ENCODE assay signal across 18 cellular contexts in the genomic region with DNA sequence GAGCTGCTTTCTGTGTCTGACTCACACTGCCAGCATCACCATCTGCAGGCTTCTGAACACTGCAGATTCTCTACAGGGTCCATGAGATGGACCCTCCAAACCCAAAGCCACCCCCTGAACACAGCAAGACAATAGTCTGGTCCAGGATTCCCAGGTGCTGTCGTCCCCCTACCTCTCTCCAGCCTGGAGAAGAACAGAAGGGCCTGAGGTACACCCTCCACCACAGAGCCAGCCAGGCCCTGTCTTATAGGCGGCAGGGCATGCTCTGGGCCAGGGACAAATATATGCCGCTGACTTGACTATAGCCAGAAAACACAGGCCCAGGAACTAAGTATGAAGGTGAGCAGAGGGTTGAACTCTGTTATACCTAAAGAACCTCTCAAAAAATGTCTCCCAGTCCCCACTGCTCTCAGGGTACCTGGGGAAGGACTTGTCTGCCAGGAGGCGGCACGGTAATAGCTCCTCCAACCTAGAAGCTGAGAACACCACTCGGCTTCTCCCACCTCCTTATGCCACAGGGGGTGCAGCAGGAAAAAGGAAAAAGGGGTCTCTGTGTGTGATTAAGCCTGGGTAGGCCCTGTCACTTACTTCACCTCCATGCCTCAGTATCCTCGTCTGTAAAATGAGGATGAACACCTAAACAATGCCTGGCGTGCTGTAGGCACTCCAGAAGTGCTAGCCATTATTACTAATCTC.
DNase-seq lines count a peak whose midpoint lies in the region; ATAC-seq and TF ChIP-seq lines count a peak whose summit lies in the region.
"Had no signal": no experiment of that assay in that cellular context is flagged by ENCODE, and none has a peak within 500 bp of the region (broad histone marks: within the 10 kb centered on the region; RNA-seq: fewer than 3 reads in every experiment).

No MANE protein-coding gene starts in this region.

- no peak overlapping the region for H2AFZ ChIP-seq in MM.1S (ENCODE audit: low read length)

- H3K27me3 ChIP-seq in Peyer's patch (no peaks in the 10 kb centered on the region), MM.1S (replicated peaks; ENCODE audit: insufficient read depth, low read length) (no peaks in the 10 kb centered on the region), thyroid gland (no peaks in the 10 kb centered on the region)
- H3K27me3 ChIP-seq: dorsolateral prefrontal cortex had no signal

- no peak for DNase-seq in activated T-cell treated with anti-CD3 and anti-CD28 coated beads, Interleukin-2, amount 50 U/mL, for 72 hours
- DNase-seq in activated T-cell treated with anti-CD3 and anti-CD28 coated beads, Interleukin-2, amount 50 U/mL, for 24 hours: no peak
- DNase-seq in Peyer's patch: peak in 2 of 3 donors; percentile 3 to 22
- no peak for DNase-seq in left colon
- no peak for DNase-seq in stimulated activated effector memory CD8-positive, alpha-beta T cell treated with anti-CD3 and anti-CD28 coated beads, Interleukin-12 subunit alpha, Interleukin-12 subunit beta, amount 100 ng/mL, for 72 hours (ENCODE audit: low spot score in 2 of 2)
- DNase-seq in MM.1S: no peak
- no peak for DNase-seq in chondrocyte (ENCODE audit: low spot score)
- DNase-seq in thyroid gland: no peak
- DNase-seq: DMS 273 treated with DMSO at 0.1 percent for 48 hours, NCI-H1092, NCI-H226, SIG-M5 had no signal

- TF ChIP-seq CTCF in Peyer's patch (IDR thresholded peaks at IDR 0.05) (no peak), MM.1S (IDR thresholded peaks at IDR 0.05; ENCODE audit: low read length) (no peak), chondrocyte (IDR thresholded peaks at IDR 0.05) (no peak), thyroid gland (IDR thresholded peaks at IDR 0.05) (no peak)

- no peak overlapping the region for H3K9ac ChIP-seq in MM.1S (ENCODE audit: low read length)

- H3K4me1 Mint-ChIP-seq in activated T-cell treated with anti-CD3 and anti-CD28 coated beads, Interleukin-2, amount 50 U/mL, for 72 hours (ENCODE audit: low read depth): no peaks in the 10 kb centered on the region
- no peaks in the 10 kb centered on the region for H3K4me1 Mint-ChIP-seq in activated T-cell treated with anti-CD3 and anti-CD28 coated beads, Interleukin-2, amount 50 U/mL, for 24 hours (ENCODE audit: low read depth)
- H3K4me1 Mint-ChIP-seq in stimulated activated effector memory CD8-positive, alpha-beta T cell treated with anti-CD3 and anti-CD28 coated beads, Interleukin-12 subunit alpha, Interleukin-12 subunit beta, amount 100 ng/mL, for 72 hours: no peaks in the 10 kb centered on the region
- H3K4me1 Mint-ChIP-seq in chondrocyte (ENCODE audit: low read depth): no peaks in the 10 kb centered on the region
- H3K4me1 Mint-ChIP-seq: CD4-positive, alpha-beta memory T cell; neural crest cell had no signal

- no peaks in the 10 kb centered on the region for H3K9me3 Mint-ChIP-seq in activated T-cell treated with anti-CD3 and anti-CD28 coated beads, Interleukin-2, amount 50 U/mL, for 72 hours
- H3K9me3 Mint-ChIP-seq in activated T-cell treated with anti-CD3 and anti-CD28 coated beads, Interleukin-2, amount 50 U/mL, for 24 hours: no peaks in the 10 kb centered on the region
- no peaks in the 10 kb centered on the region for H3K9me3 Mint-ChIP-seq in stimulated activated effector memory CD8-positive, alpha-beta T cell treated with anti-CD3 and anti-CD28 coated beads, Interleukin-12 subunit alpha, Interleukin-12 subunit beta, amount 100 ng/mL, for 72 hours
- H3K9me3 Mint-ChIP-seq in chondrocyte (ENCODE audit: low read depth): no peaks in the 10 kb centered on the region
- H3K9me3 Mint-ChIP-seq: CD4-positive, alpha-beta memory T cell; neural crest cell had no signal

- H3K27ac ChIP-seq in Peyer's patch: no peak overlapping the region
- no peak overlapping the region for H3K27ac ChIP-seq in MM.1S (ENCODE audit: low read length)
- H3K27ac ChIP-seq in thyroid gland: no peak overlapping the region
- H3K27ac ChIP-seq: prostate gland had no signal

- TF ChIP-seq POLR2A in Peyer's patch (IDR thresholded peaks at IDR 0.05) (no peak), thyroid gland (IDR thresholded peaks at IDR 0.05) (no peak)

- no peaks in the 10 kb centered on the region for H3K27me3 Mint-ChIP-seq in activated T-cell treated with anti-CD3 and anti-CD28 coated beads, Interleukin-2, amount 50 U/mL, for 72 hours (ENCODE audit: low read depth)
- H3K27me3 Mint-ChIP-seq in activated T-cell treated with anti-CD3 and anti-CD28 coated beads, Interleukin-2, amount 50 U/mL, for 24 hours: no peaks in the 10 kb centered on the region
- no peaks in the 10 kb centered on the region for H3K27me3 Mint-ChIP-seq in chondrocyte (ENCODE audit: low read depth)
- H3K27me3 Mint-ChIP-seq: activated naive CD8-positive, alpha-beta T cell; CD4-positive, alpha-beta memory T cell; T-helper 17 cell had no signal

- no peaks in the 10 kb centered on the region for H3K9me2 ChIP-seq in MM.1S (replicated peaks; ENCODE audit: insufficient read depth, low read length)

- intact Hi-C loops in left colon (cut with DNase I, micrococcal nuclease) (loop anchor here in 1 of 2 donors (5.0 kb wide), 1 partner anchor 169 kb away; no protein-coding TSS in a partner anchor), thyroid gland (cut with DNase I) (loop anchor here (5.0 kb wide), 2 partner anchors 94 to 169 kb away; no protein-coding TSS in a partner anchor)

- H3F3A ChIP-seq in MM.1S (ENCODE audit: insufficient read depth, low read length): no peaks in the 10 kb centered on the region

- H3K4me1 ChIP-seq in Peyer's patch: no peaks in the 10 kb centered on the region
- H3K4me1 ChIP-seq in MM.1S (ENCODE audit: low read length): no peaks in the 10 kb centered on the region
- H3K4me1 ChIP-seq in thyroid gland: no peaks in the 10 kb centered on the region
- H3K4me1 ChIP-seq: prostate gland had no signal

- no peaks in the 10 kb centered on the region for H4K20me1 ChIP-seq in MM.1S (ENCODE audit: insufficient read depth, low read length)

- 85 to 86% methylated on average over 8 of the region's 8 CpGs for WGBS in thyroid gland, 2 donors

- ATAC-seq in activated T-cell treated with anti-CD3 and anti-CD28 coated beads, Interleukin-2, amount 50 U/mL, for 72 hours (replicated peaks in 1 of 2): peak; percentile 13 to 28
- peak; percentile 27 for ATAC-seq in left colon
- ATAC-seq in stimulated activated effector memory CD8-positive, alpha-beta T cell treated with anti-CD3 and anti-CD28 coated beads, Interleukin-12 subunit alpha, Interleukin-12 subunit beta, amount 100 ng/mL, for 72 hours: peak; percentile 14

- H3K4me2 ChIP-seq in MM.1S (ENCODE audit: low read depth, low read length): no peak overlapping the region

- H3K4me3 ChIP-seq in Peyer's patch (no peak overlapping the region), MM.1S (ENCODE audit: low read length) (no peak overlapping the region), thyroid gland (replicated peaks in 1 of 3) (no peak overlapping the region)
- H3K4me3 ChIP-seq: dorsolateral prefrontal cortex, prostate gland had no signal

- peaks cover 0 to 7% (median 0%) of the 10 kb centered on the region in 3 donors for H3K36me3 ChIP-seq in Peyer's patch
- H3K36me3 ChIP-seq in MM.1S (replicated peaks; ENCODE audit: insufficient read depth, low read length): no peaks in the 10 kb centered on the region
- H3K36me3 ChIP-seq in thyroid gland: no peaks in the 10 kb centered on the region
- H3K36me3 ChIP-seq: prostate gland had no signal

- H3K4me3 Mint-ChIP-seq in activated T-cell treated with anti-CD3 and anti-CD28 coated beads, Interleukin-2, amount 50 U/mL, for 72 hours: no peak overlapping the region
- H3K4me3 Mint-ChIP-seq in activated T-cell treated with anti-CD3 and anti-CD28 coated beads, Interleukin-2, amount 50 U/mL, for 24 hours: no peak overlapping the region
- H3K4me3 Mint-ChIP-seq in stimulated activated effector memory CD8-positive, alpha-beta T cell treated with anti-CD3 and anti-CD28 coated beads, Interleukin-12 subunit alpha, Interleukin-12 subunit beta, amount 100 ng/mL, for 72 hours: no peak overlapping the region
- no peak overlapping the region for H3K4me3 Mint-ChIP-seq in chondrocyte (ENCODE audit: unreplicated experiment)
- H3K4me3 Mint-ChIP-seq: activated naive CD8-positive, alpha-beta T cell; CD4-positive, alpha-beta memory T cell; neural crest cell; T-helper 17 cell had no signal

- no peaks in the 10 kb centered on the region for H3K9me3 ChIP-seq in Peyer's patch
- no peaks in the 10 kb centered on the region for H3K9me3 ChIP-seq in MM.1S (replicated peaks; ENCODE audit: insufficient read depth, low read length)
- no peaks in the 10 kb centered on the region for H3K9me3 ChIP-seq in thyroid gland
- H3K9me3 ChIP-seq: prostate gland had no signal

- H3K27ac Mint-ChIP-seq in activated T-cell treated with anti-CD3 and anti-CD28 coated beads, Interleukin-2, amount 50 U/mL, for 72 hours: no peak overlapping the region
- H3K27ac Mint-ChIP-seq in activated T-cell treated with anti-CD3 and anti-CD28 coated beads, Interleukin-2, amount 50 U/mL, for 24 hours: no peak overlapping the region
- H3K27ac Mint-ChIP-seq in stimulated activated effector memory CD8-positive, alpha-beta T cell treated with anti-CD3 and anti-CD28 coated beads, Interleukin-12 subunit alpha, Interleukin-12 subunit beta, amount 100 ng/mL, for 72 hours: no peak overlapping the region
- H3K27ac Mint-ChIP-seq in chondrocyte (ENCODE audit: unreplicated experiment): no peak overlapping the region
- H3K27ac Mint-ChIP-seq: activated naive CD8-positive, alpha-beta T cell; CD4-positive, alpha-beta memory T cell; T-helper 17 cell had no signal

- no peaks in the 10 kb centered on the region for H3K36me3 Mint-ChIP-seq in activated T-cell treated with anti-CD3 and anti-CD28 coated beads, Interleukin-2, amount 50 U/mL, for 72 hours (ENCODE audit: insufficient read depth in 2 of 2)
- H3K36me3 Mint-ChIP-seq in activated T-cell treated with anti-CD3 and anti-CD28 coated beads, Interleukin-2, amount 50 U/mL, for 24 hours (ENCODE audit: low read depth): no peaks in the 10 kb centered on the region
- H3K36me3 Mint-ChIP-seq in stimulated activated effector memory CD8-positive, alpha-beta T cell treated with anti-CD3 and anti-CD28 coated beads, Interleukin-12 subunit alpha, Interleukin-12 subunit beta, amount 100 ng/mL, for 72 hours: no peaks in the 10 kb centered on the region
- H3K36me3 Mint-ChIP-seq in chondrocyte (ENCODE audit: low read depth): peaks cover 1% of the 10 kb centered on the region

- no peaks in the 10 kb centered on the region for H3K79me2 ChIP-seq in MM.1S (ENCODE audit: low read length)

Comparison
In these comparisons a context has a peak if more than half of its experiments do, and no peak if none do; other contexts are left out.
1. DNase-seq: peak in Peyer's patch (2 of 3); none in activated T-cell treated with anti-CD3 and anti-CD28 coated beads, Interleukin-2, amount 50 U/mL, for 72 hours (0 of 2), activated T-cell treated with anti-CD3 and anti-CD28 coated beads, Interleukin-2, amount 50 U/mL, for 24 hours (single experiment), left colon (0 of 2), stimulated activated effector memory CD8-positive, alpha-beta T cell treated with anti-CD3 and anti-CD28 coated beads, Interleukin-12 subunit alpha, Interleukin-12 subunit beta, amount 100 ng/mL, for 72 hours (0 of 2), MM.1S (single experiment), chondrocyte (single experiment) and thyroid gland (0 of 2).
2. Peak in every context shown above with its lines, with median percentiles within 50 percentile points of each other: ATAC-seq.